In genomic region chr16:30066882-30067583, GRCh38 we compare ENCODE assay signal across 6 cellular contexts. TPM values are rescaled to one million over a fixed set of nuclear protein-coding genes. Genes with fewer than 3 reads are reported as not detected.
DNase-seq lines count a peak whose midpoint lies in the region; ATAC-seq and TF ChIP-seq lines count a peak whose summit lies in the region.

No MANE protein-coding gene starts in this region.

- peaks cover 16% of the 10 kb centered on the region for H3K4me1 Mint-ChIP-seq in progenitor cell of endocrine pancreas (ENCODE audit: low read depth)

- H3K27me3 ChIP-seq in Karpas-422 (ENCODE audit: low read length) (no peaks in the 10 kb centered on the region), dorsolateral prefrontal cortex (no peaks in the 10 kb centered on the region)

- peaks cover 42% of the 10 kb centered on the region for H3K4me1 ChIP-seq in Karpas-422 (ENCODE audit: low read length)

- H2AFZ ChIP-seq in Karpas-422 (ENCODE audit: low read length): no peak overlapping the region

- H3K79me2 ChIP-seq in Karpas-422 (ENCODE audit: low read length): peaks cover 31% of the 10 kb centered on the region

- H3K9me2 ChIP-seq in Karpas-422 (replicated peaks; ENCODE audit: insufficient read depth, low read length): no peaks in the 10 kb centered on the region

- peaks cover 38% of the 10 kb centered on the region for H4K20me1 ChIP-seq in Karpas-422 (ENCODE audit: insufficient read depth, low read depth, low read length)

- intact Hi-C loops in dorsolateral prefrontal cortex (cut with DNase I): loop anchor here (5.0 to 10.0 kb wide), 3 partner anchors 260 to 458 kb away; partner anchors contain the start of genes MAZ (in 1 of the 2), ZNF48 (in 1 of the 2) and ZNF768 (in 1 of the 2)

- no peaks in the 10 kb centered on the region for H3K27me3 Mint-ChIP-seq in progenitor cell of endocrine pancreas

- no peak for ATAC-seq in GM19324 (IDR thresholded peaks at IDR 0.05; ENCODE audit: low FRiP score, unreplicated experiment)

- TF ChIP-seq CTCF in dorsolateral prefrontal cortex (IDR thresholded peaks at IDR 0.05 in 54 of 56, conservative IDR thresholded peaks at IDR 0.05 in 2 of 56; ENCODE audit: low read depth in 1 of 56, partially characterized antibody in 56 of 56) (no peak), progenitor cell of endocrine pancreas (IDR thresholded peaks at IDR 0.05; ENCODE audit: unreplicated experiment) (no peak)

- peak overlapping the region; percentile 90 for H3K27ac Mint-ChIP-seq in progenitor cell of endocrine pancreas

- no peak for DNase-seq in Karpas-422
- peak in 2 of 10 donors; percentile 21 to 52 for DNase-seq in dorsolateral prefrontal cortex
- DNase-seq in progenitor cell of endocrine pancreas (ENCODE audit: low spot score, unreplicated experiment): no peak
- no peak for DNase-seq in activated effector memory CD4-positive, alpha-beta T cell treated with Interleukin-2 at 50 U/mL for 16 hours
- DNase-seq in NCI-H1436 (lab: John Stamatoyannopoulos, UW): no peak

- H3K9ac ChIP-seq in Karpas-422 (ENCODE audit: low read length): peak overlapping the region; percentile 99

- peaks cover 58% of the 10 kb centered on the region for H3K36me3 ChIP-seq in Karpas-422 (ENCODE audit: insufficient read depth, low read length)

- no peaks in the 10 kb centered on the region for H3K9me3 Mint-ChIP-seq in progenitor cell of endocrine pancreas (ENCODE audit: low read depth)

- peak overlapping the region; percentile 90 for H3K4me3 Mint-ChIP-seq in progenitor cell of endocrine pancreas (ENCODE audit: low read depth)

- peak overlapping the region; percentile 95 for H3K27ac ChIP-seq in Karpas-422 (ENCODE audit: low read length)
- H3K27ac ChIP-seq in dorsolateral prefrontal cortex: peak overlapping the region; percentile 29 to 100 (median 100)

- H3K4me2 ChIP-seq in Karpas-422 (ENCODE audit: low read depth, low read length, poor library complexity, severe bottlenecking): peak overlapping the region; percentile 85

- H3K9me3 ChIP-seq in Karpas-422 (ENCODE audit: low read length): no peaks in the 10 kb centered on the region

- H3K4me3 ChIP-seq in Karpas-422 (ENCODE audit: low read length) (peak overlapping the region; percentile 99), dorsolateral prefrontal cortex (peak overlapping the region; percentile 67 to 100 (median 96))

- H3K36me3 Mint-ChIP-seq in progenitor cell of endocrine pancreas (ENCODE audit: insufficient read depth): peaks cover 18% of the 10 kb centered on the region

RNA-seq across cellular contexts. Expression of gene ALDOA, which starts 1.5 kb away (rescaled TPM):
- 1,486 and 1,797 TPM in 2 replicates for total RNA-seq in Karpas-422 (2014; rRNA removed; shearing (Covaris generic); ENCODE audit: low replicate concordance)
- total RNA-seq in dorsolateral prefrontal cortex (1,000 to 10,000 TPM in 119 of 120 experiments, 100 to 1,000 TPM in 1; 996 to 2,428 (median 1,936) TPM), progenitor cell of endocrine pancreas (273 and 283 TPM in 2 replicates)

RNA-seq across cellular contexts. Expression of gene PPP4C, which starts 8.8 kb away (rescaled TPM):
- 103 and 154 TPM in 2 replicates for total RNA-seq in Karpas-422 (2014; rRNA removed; shearing (Covaris generic); ENCODE audit: low replicate concordance)
- total RNA-seq in dorsolateral prefrontal cortex (10 to 100 TPM; 23.6 to 41.9 (median 31.5) TPM), progenitor cell of endocrine pancreas (142 and 144 TPM in 2 replicates)

RNA-seq across cellular contexts. Expression of gene TBX6, which starts 24.7 kb away (rescaled TPM):
- 1.8 and 2.1 TPM in 2 replicates for total RNA-seq in Karpas-422 (2014; rRNA removed; shearing (Covaris generic); ENCODE audit: low replicate concordance)
- 1 to 10 TPM in 113 of 120 experiments, under 1 TPM in 7; 0.38 to 5.7 (median 2.2) TPM for total RNA-seq in dorsolateral prefrontal cortex
- 3.5 and 3.9 TPM in 2 replicates for total RNA-seq in progenitor cell of endocrine pancreas

RNA-seq across cellular contexts. Expression of gene YPEL3, which starts 29.0 kb away (rescaled TPM):
- total RNA-seq in Karpas-422 (2014; rRNA removed; shearing (Covaris generic); ENCODE audit: low replicate concordance): 62.1 and 93.0 TPM in 2 replicates
- total RNA-seq in dorsolateral prefrontal cortex: 100 to 1,000 TPM; 149 to 346 (median 234) TPM
- total RNA-seq in progenitor cell of endocrine pancreas: 41.7 and 45.7 TPM in 2 replicates

RNA-seq across cellular contexts. Expression of gene TLCD3B, which starts 36.0 kb away (rescaled TPM):
- total RNA-seq in Karpas-422 (2014; rRNA removed; shearing (Covaris generic); ENCODE audit: low replicate concordance): 1.0 TPM in 1 of 2 replicates, not detected in the other
- total RNA-seq in dorsolateral prefrontal cortex: 10 to 100 TPM; 11.7 to 72.6 (median 42.0) TPM
- total RNA-seq in progenitor cell of endocrine pancreas: 1.5 and 1.7 TPM in 2 replicates
